ENCODE assay signal across 9 cellular contexts in genomic region chr7:45203947-45204445, GRCh38. TPM values are rescaled to one million over a fixed set of nuclear protein-coding genes. Genes with fewer than 3 reads are reported as not detected.
DNase-seq lines count a peak whose midpoint lies in the region; ATAC-seq and TF ChIP-seq lines count a peak whose summit lies in the region.
"Had no signal": no experiment of that assay in that cellular context is flagged by ENCODE, and none has a peak within 500 bp of the region (broad histone marks: within the 10 kb centered on the region; RNA-seq: fewer than 3 reads in every experiment).

No MANE protein-coding gene starts in this region.

- peaks cover 11% of the 10 kb centered on the region for H3K27me3 Mint-ChIP-seq in activated T-helper 17 cell treated with anti-CD3 and anti-CD28 coated beads, Interleukin-2, amount 50 U/mL, for 72 hours

- DNase-seq in myocyte (ENCODE audit: low read depth) (peak; percentile 18), ascending aorta (ENCODE audit: low spot score in 2 of 2) (no peak), NCI-H187 treated with DMSO at 0.1 percent for 48 hours (lab: John Stamatoyannopoulos, UW) (no peak), NCI-H524 (lab: John Stamatoyannopoulos, UW) (no peak)
- DNase-seq in activated CD8-positive, alpha-beta memory T cell treated with anti-CD3 and anti-CD28 coated beads for 24 hours: no peak

- H3K27ac ChIP-seq in ascending aorta: peak overlapping the region in 1 of 2 donors; percentile 19
- H3K27ac ChIP-seq: neutrophil had no signal

- peak overlapping the region in 1 of 2 donors; percentile 35 for H3K4me3 ChIP-seq in ascending aorta

- intact Hi-C loops in ascending aorta (cut with DNase I): no loop called here

- H3K36me3 Mint-ChIP-seq in activated T-helper 17 cell treated with anti-CD3 and anti-CD28 coated beads, Interleukin-2, amount 50 U/mL, for 72 hours (ENCODE audit: low read depth): no peaks in the 10 kb centered on the region

- H3K36me3 ChIP-seq in ascending aorta: no peaks in the 10 kb centered on the region
- H3K36me3 ChIP-seq: neutrophil had no signal

- ATAC-seq in GM18907 (IDR thresholded peaks at IDR 0.05; ENCODE audit: unreplicated experiment): peak; percentile 86
- ATAC-seq in HG02885 (IDR thresholded peaks at IDR 0.05; ENCODE audit: poor library complexity, unreplicated experiment): peak; percentile 83
- ATAC-seq in activated T-helper 17 cell treated with anti-CD3 and anti-CD28 coated beads, Interleukin-2, amount 50 U/mL, for 72 hours (replicated peaks): peak; percentile 96

- H3K4me3 Mint-ChIP-seq in activated T-helper 17 cell treated with anti-CD3 and anti-CD28 coated beads, Interleukin-2, amount 50 U/mL, for 72 hours: peak overlapping the region; percentile 44

- H3K9me3 ChIP-seq in ascending aorta: no peaks in the 10 kb centered on the region
- H3K9me3 ChIP-seq: neutrophil had no signal

- TF ChIP-seq CTCF in ascending aorta (IDR thresholded peaks at IDR 0.05): no peak

- H3K4me1 Mint-ChIP-seq in activated T-helper 17 cell treated with anti-CD3 and anti-CD28 coated beads, Interleukin-2, amount 50 U/mL, for 72 hours: peaks cover 15% of the 10 kb centered on the region

- no peaks in the 10 kb centered on the region for H3K4me1 ChIP-seq in ascending aorta

- peak overlapping the region; percentile 68 for H3K27ac Mint-ChIP-seq in activated T-helper 17 cell treated with anti-CD3 and anti-CD28 coated beads, Interleukin-2, amount 50 U/mL, for 72 hours

- no peaks in the 10 kb centered on the region for H3K27me3 ChIP-seq in ascending aorta

- H3K9me3 Mint-ChIP-seq in activated T-helper 17 cell treated with anti-CD3 and anti-CD28 coated beads, Interleukin-2, amount 50 U/mL, for 72 hours: no peaks in the 10 kb centered on the region

RNA-seq across cellular contexts. Expression of gene RAMP3, which starts 46.4 kb away (rescaled TPM):
- not detected for total RNA-seq in activated T-helper 17 cell treated with anti-CD3 and anti-CD28 coated beads, Interleukin-2, amount 50 U/mL, for 72 hours
- not detected in 2 replicates for total RNA-seq in myocyte
- not detected for polyA plus RNA-seq in myocyte (2012)
- 586 TPM for total RNA-seq in ascending aorta

Comparison
In these comparisons a context has a peak if more than half of its experiments do, and no peak if none do; other contexts are left out.
1. RNA of gene RAMP3, which starts 46.4 kb away (total RNA-seq): 586 TPM in ascending aorta (single experiment); not detected in activated T-helper 17 cell treated with anti-CD3 and anti-CD28 coated beads, Interleukin-2, amount 50 U/mL, for 72 hours and not detected in myocyte; every median in the first group is over 100 times any median in the second.
2. Peak in every context shown above with its lines, with median percentiles within 50 percentile points of each other: ATAC-seq.